Comparison of ENCODE assay signal across 14 cellular contexts in the genomic region with DNA sequence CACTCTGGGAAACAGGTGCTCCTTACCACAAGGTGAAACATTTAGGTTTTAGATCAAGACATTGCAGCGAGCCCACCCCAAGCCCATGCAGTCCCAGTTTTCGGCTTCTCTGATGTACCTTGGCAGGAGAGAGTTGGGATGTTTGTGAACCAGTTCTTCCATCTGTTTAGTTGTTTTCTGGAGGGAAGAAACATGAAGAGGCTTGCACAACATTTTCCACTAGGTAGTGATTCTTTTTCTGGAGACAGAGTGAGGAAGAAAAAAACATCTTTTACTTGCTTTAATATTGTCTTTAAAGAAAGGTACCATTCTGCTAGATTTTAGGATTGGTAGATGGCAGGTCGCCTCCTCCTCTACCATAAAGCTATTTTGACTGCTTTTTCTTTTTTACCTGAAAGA. TPM values are rescaled to one million over a fixed set of nuclear protein-coding genes. Genes with fewer than 3 reads are reported as not detected.
DNase-seq lines count a peak whose midpoint lies in the region; ATAC-seq and TF ChIP-seq lines count a peak whose summit lies in the region.
"Had no signal": no experiment of that assay in that cellular context is flagged by ENCODE, and none has a peak within 500 bp of the region (broad histone marks: within the 10 kb centered on the region; RNA-seq: fewer than 3 reads in every experiment).

No MANE protein-coding gene starts in this region.

- H3K27me3 ChIP-seq in NT2/D1 (ENCODE audit: insufficient read depth, insufficient read length) = peaks cover 71% of the 10 kb centered on the region
- H3K27me3 ChIP-seq in hepatocyte = peaks cover 46% of the 10 kb centered on the region

- H3K9me3 ChIP-seq in NT2/D1 (ENCODE audit: insufficient read depth, low read length) (peaks cover 13% of the 10 kb centered on the region), hepatocyte (ENCODE audit: low read depth) (no peaks in the 10 kb centered on the region)

- WGBS in hepatocyte (ENCODE audit: low lambda C conversion rate, missing lambda C conversion rate) = 74% methylated on average over 3 of the region's 3 CpGs

- TF ChIP-seq CTCF in hepatocyte (IDR thresholded peaks at IDR 0.05; ENCODE audit: poor library complexity) (no peak), progenitor cell of endocrine pancreas (IDR thresholded peaks at IDR 0.05; ENCODE audit: unreplicated experiment) (no peak)

- H3K9me3 Mint-ChIP-seq in progenitor cell of endocrine pancreas (ENCODE audit: low read depth) = peaks cover 7% of the 10 kb centered on the region

- H3K9ac ChIP-seq in NT2/D1 (ENCODE audit: insufficient read length, low read depth) = no peak overlapping the region

- H3K27ac ChIP-seq in hepatocyte = no peak overlapping the region
- H3K27ac ChIP-seq: 22Rv1, esophagus squamous epithelium, upper lobe of left lung had no signal

- no peaks in the 10 kb centered on the region for H3K9me2 ChIP-seq in hepatocyte (replicated peaks; ENCODE audit: insufficient read depth)

- H3K4me1 ChIP-seq in NT2/D1 (ENCODE audit: insufficient read depth, insufficient read length) = peaks cover 2% of the 10 kb centered on the region
- H3K4me1 ChIP-seq in hepatocyte (ENCODE audit: insufficient read depth) = peaks cover 14% of the 10 kb centered on the region

- H3K36me3 Mint-ChIP-seq in progenitor cell of endocrine pancreas (ENCODE audit: insufficient read depth) = peaks cover 3% of the 10 kb centered on the region

- H3K36me3 ChIP-seq in NT2/D1 (ENCODE audit: insufficient read depth, insufficient read length, low read length) = no peaks in the 10 kb centered on the region
- no peaks in the 10 kb centered on the region for H3K36me3 ChIP-seq in hepatocyte (replicated peaks; ENCODE audit: insufficient read depth, low read depth)
- H3K36me3 ChIP-seq: esophagus squamous epithelium, upper lobe of left lung had no signal

- H3K27me3 Mint-ChIP-seq in progenitor cell of endocrine pancreas = peaks cover 83% of the 10 kb centered on the region

- H2AFZ ChIP-seq in hepatocyte = no peak overlapping the region

- peak overlapping the region; percentile 30 for H3K27ac Mint-ChIP-seq in progenitor cell of endocrine pancreas

- no peaks in the 10 kb centered on the region for H4K20me1 ChIP-seq in hepatocyte (ENCODE audit: insufficient read depth, poor library complexity, severe bottlenecking)

- peak overlapping the region; percentile 71 for H3K4me3 ChIP-seq in NT2/D1 (ENCODE audit: insufficient read length, low read depth)
- H3K4me3 ChIP-seq in hepatocyte = no peak overlapping the region

- ATAC-seq in HG03439 (IDR thresholded peaks at IDR 0.05; ENCODE audit: unreplicated experiment) (no peak), HG02870 (IDR thresholded peaks at IDR 0.05; ENCODE audit: unreplicated experiment) (no peak)

- peaks cover 21% of the 10 kb centered on the region for H3K4me1 Mint-ChIP-seq in progenitor cell of endocrine pancreas (ENCODE audit: low read depth)

- no peaks in the 10 kb centered on the region for H3K79me2 ChIP-seq in hepatocyte

- DNase-seq in NCI-H2171 treated with DMSO at 0.1 percent for 48 hours (lab: John Stamatoyannopoulos, UW) (peak; percentile 49), NCI-H2171 (lab: John Stamatoyannopoulos, UW) (no peak), NT2/D1 (ENCODE audit: low read depth, low spot score) (no peak), hepatocyte (ENCODE audit: low spot score) (no peak), progenitor cell of endocrine pancreas (ENCODE audit: low spot score, unreplicated experiment) (no peak), NOMO-1 treated with DMSO at 0.1 percent for 48 hours (lab: John Stamatoyannopoulos, UW; ENCODE audit: unreplicated experiment) (no peak)
- DNase-seq: activated CD4-positive, alpha-beta T cell treated with anti-CD3 and anti-CD28 coated beads, Interleukin-2, amount 10 ng/mL, durations not matched to agents 7 days and 5 days; activated gamma-delta T cell; esophagus squamous epithelium; NCI-H446 treated with DMSO at 0.1 percent for 48 hours had no signal

- H3K4me3 Mint-ChIP-seq in progenitor cell of endocrine pancreas (ENCODE audit: low read depth) = peak overlapping the region; percentile 64

- H3K4me2 ChIP-seq in hepatocyte = peak overlapping the region; percentile 99

RNA-seq across cellular contexts. Expression of gene LGR5, which starts 1.8 kb away (rescaled TPM):
- total RNA-seq in hepatocyte (5.7 and 7.2 TPM in 2 replicates), progenitor cell of endocrine pancreas (0.67 and 1.2 TPM in 2 replicates)
- polyA plus RNA-seq in hepatocyte = 4.4 and 6.6 TPM in 2 replicates
- total RNA-seq: activated CD4-positive, alpha-beta T cell treated with anti-CD3 and anti-CD28 coated beads, Interleukin-2, amount 10 ng/mL, durations not matched to agents 7 days and 5 days had no signal
